ENCODE assay signal across 8 cellular contexts in genomic region chr16:2682209-2683021, GRCh38. TPM values are rescaled to one million over a fixed set of nuclear protein-coding genes. Genes with fewer than 3 reads are reported as not detected.
A peak's percentile ranks its signal among the peaks of the same experiment; 100 is the strongest.
DNase-seq lines count a peak whose midpoint lies in the region; ATAC-seq lines count a peak whose summit lies in the region.

Gene KCTD5, plus strand, starts transcription at chr16:2682523. Its CDS starts 26 bp downstream, at chr16:2682549.

- no peaks in the 10 kb centered on the region for H3K9me3 Mint-ChIP-seq in immature natural killer cell

- H3K4me3 Mint-ChIP-seq in immature natural killer cell = peak within 1 kb of the TSS; percentile 88 to 97 (median 94)

- in situ Hi-C loops in ACHN (cut with HindIII; ENCODE audit: low pct_ligation_motif_present, low pct_unique_long_range_greater_than_20kb, low sequenced_read_pairs) = no loop called here

- peak; percentile 63 for ATAC-seq in GM18909 (IDR thresholded peaks at IDR 0.05; ENCODE audit: poor library complexity, unreplicated experiment)
- peak; percentile 61 for ATAC-seq in HG03196 (IDR thresholded peaks at IDR 0.05; ENCODE audit: unreplicated experiment)

- peaks cover 28 to 33% of the 10 kb centered on the region in 2 donors for H3K4me1 Mint-ChIP-seq in immature natural killer cell

- peaks cover 0 to 5% (median 4%) of the 10 kb centered on the region in 3 donors for H3K27me3 Mint-ChIP-seq in immature natural killer cell (ENCODE audit: low read depth in 3 of 3)

- peak within 1 kb of the TSS; percentile 85 to 95 (median 93) for H3K27ac Mint-ChIP-seq in immature natural killer cell

- peak; percentile 99 for DNase-seq in ACHN
- peak; percentile 91 for DNase-seq in NCI-H345 treated with DMSO at 0.1 percent for 48 hours (lab: John Stamatoyannopoulos, UW; ENCODE audit: unreplicated experiment)
- peak; percentile 92 to 93 (median 92) for DNase-seq in activated CD4-positive, CD25-positive, alpha-beta regulatory T cell (lab: John Stamatoyannopoulos, UW)
- DNase-seq in caudate nucleus (lab: John Stamatoyannopoulos, UW) = peak; percentile 30 to 99 (median 96)
- DNase-seq in immature natural killer cell = peak; percentile 93 to 94 (median 94)
- DNase-seq in smooth muscle cell of the brain vasculature (ENCODE audit: low read depth, low spot score) = peak; percentile 87

- no peaks in the 10 kb centered on the region for H3K36me3 Mint-ChIP-seq in immature natural killer cell

- H3K27ac ChIP-seq in caudate nucleus (ENCODE audit: low read depth, low read length) = peak within 1 kb of the TSS; percentile 83

RNA-seq across cellular contexts. Expression of gene KCTD5, which starts in this region (rescaled TPM):
- 10 to 100 TPM; 22.2 to 38.9 (median 25.9) TPM for polyA plus RNA-seq in immature natural killer cell

Comparison
In these comparisons a context has a peak if more than half of its experiments do, and no peak if none do; other contexts are left out.
1. Peak in every context shown above with its lines: DNase-seq, ATAC-seq and H3K27ac ChIP-seq.